In the genomic region with DNA sequence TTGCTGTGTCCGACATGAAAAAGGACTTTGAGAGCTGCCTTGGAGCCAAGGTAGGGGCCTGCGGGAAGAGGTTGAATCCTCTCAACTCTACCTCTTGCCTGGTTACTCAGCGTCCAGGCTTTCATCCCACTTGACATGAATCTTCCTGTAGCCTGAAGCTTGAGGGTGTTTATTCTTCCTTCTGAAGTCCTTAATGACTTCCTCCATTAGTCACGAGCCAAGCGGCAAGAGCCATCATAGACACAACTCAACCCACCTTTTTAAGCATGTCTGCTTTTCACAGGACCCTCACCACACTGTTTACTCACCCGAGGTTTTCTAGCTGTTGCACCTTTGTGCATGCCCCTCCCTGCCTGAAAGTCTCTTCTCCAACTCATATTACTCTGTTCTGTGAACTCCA, we compare ENCODE assay signal across 25 cellular contexts. TPM values are rescaled to one million over a fixed set of nuclear protein-coding genes. Genes with fewer than 3 reads are reported as not detected.
DNase-seq lines count a peak whose midpoint lies in the region; ATAC-seq, FAIRE-seq and TF ChIP-seq lines count a peak whose summit lies in the region.
"Had no signal": no experiment of that assay in that cellular context is flagged by ENCODE, and none has a peak within 500 bp of the region (broad histone marks: within the 10 kb centered on the region; RNA-seq: fewer than 3 reads in every experiment).

No MANE protein-coding gene starts in this region.

- no peak overlapping the region for H2BK15ac ChIP-seq in mesenchymal stem cell (ENCODE audit: low read depth, poor library complexity, severe bottlenecking)

- dilution Hi-C loops in endothelial cell of umbilical vein (cut with MboI; ENCODE audit: extremely low pct_ligation_motif_present, low sequenced_read_pairs) = no loop called here

- H3K18ac ChIP-seq in mesenchymal stem cell (ENCODE audit: low read depth in 1 of 2, low read length in 2 of 2) = peak overlapping the region in 1 of 2 experiments; percentile 9

- FAIRE-seq in endothelial cell of umbilical vein (lab: Jason Lieb, UNC) = peak; percentile 60
- FAIRE-seq: GM12878 had no signal

- H3K4me3 Mint-ChIP-seq in Calu3 (ENCODE audit: low read depth, unreplicated experiment) = no peak overlapping the region
- H3K4me3 Mint-ChIP-seq: activated naive CD8-positive, alpha-beta T cell; effector memory CD8-positive, alpha-beta T cell; natural killer cell; T-helper 2 cell treated with Interferon-gamma antibody and Interleukin-4, amounts not matched to agents 5 μg/mL and 100 μg/mL, for 36 hours had no signal

- H2BK5ac ChIP-seq in mesenchymal stem cell (ENCODE audit: low read depth, low read length, poor library complexity, severe bottlenecking) = peak overlapping the region; percentile 63

- H3K27ac Mint-ChIP-seq in Calu3 (ENCODE audit: unreplicated experiment) = peak overlapping the region; percentile 31
- H3K27ac Mint-ChIP-seq: activated naive CD8-positive, alpha-beta T cell; effector memory CD8-positive, alpha-beta T cell; natural killer cell; T-helper 2 cell treated with Interferon-gamma antibody and Interleukin-4, amounts not matched to agents 5 μg/mL and 100 μg/mL, for 36 hours had no signal

- no peak overlapping the region for H3K14ac ChIP-seq in mesenchymal stem cell (ENCODE audit: low read length in 2 of 2)

- DNase-seq in Calu3 (no peak), HT1080 (ENCODE audit: low read depth) (peak; percentile 38), endothelial cell of umbilical vein (ENCODE audit: low read depth, low spot score) (peak; percentile 25), mesenchymal stem cell (peak; percentile 81), NOMO-1 treated with dmso at 0.1 percent for 144 hours (lab: John Stamatoyannopoulos, UW; ENCODE audit: unreplicated experiment) (no peak), GM19240 (ENCODE audit: insufficient read length, low spot score) (no peak)
- no peak for DNase-seq in activated CD4-positive, alpha-beta T cell treated with anti-CD3 and anti-CD28 coated beads, Interleukin-2, amount 50 U/mL, for 48 hours
- DNase-seq: activated CD4-positive, alpha-beta T cell treated with anti-CD3 and anti-CD28 coated beads, Interleukin-2, amount 50 U/mL, for 1 hour; brain microvascular endothelial cell; DMS153; effector memory CD8-positive, alpha-beta T cell; esophagus squamous epithelium; GM23248; natural killer cell; NCI-H1417 treated with DMSO at 0.1 percent for 48 hours; NCI-H510A treated with DMSO at 0.1 percent for 48 hours; NK-92 treated with Interleukin-12 subunit alpha and Interleukin-12 subunit beta, amount 100 ng/mL, for 24 hours; sigmoid colon; WERI-Rb-1 had no signal

- no peak overlapping the region for H3K9ac ChIP-seq in endothelial cell of umbilical vein (replicated peaks; ENCODE audit: extremely low read depth, insufficient read depth, low read length)
- H3K9ac ChIP-seq in mesenchymal stem cell (ENCODE audit: low read length) = no peak overlapping the region
- H3K9ac ChIP-seq: GM23248 had no signal

- no peak for TF ChIP-seq POLR2A in endothelial cell of umbilical vein (IDR thresholded peaks at IDR 0.05; ENCODE audit: low read depth, low read length)

- WGBS in mesenchymal stem cell = 9% methylated on average over 6 of the region's 6 CpGs

- H3K27ac ChIP-seq in endothelial cell of umbilical vein (ENCODE audit: insufficient read depth, low read depth, low read length) (peak overlapping the region; percentile 70), mesenchymal stem cell (ENCODE audit: low read length, poor library complexity, severe bottlenecking) (peak overlapping the region; percentile 64)
- H3K27ac ChIP-seq: brain microvascular endothelial cell, esophagus squamous epithelium, GM23248, sigmoid colon, suprapubic skin, vagina, WERI-Rb-1 had no signal

- BruUV-seq in Calu3 (replicated peaks; lab: Mats Ljungman, UMichigan) (no TSS peak), endothelial cell of umbilical vein (replicated peaks; lab: Mats Ljungman, UMichigan) (no TSS peak)

- H2BK120ac ChIP-seq in mesenchymal stem cell (ENCODE audit: low read depth, low read length) = no peak overlapping the region

- no peak for ATAC-seq in GM19023 (IDR thresholded peaks at IDR 0.05; ENCODE audit: unreplicated experiment)
- ATAC-seq: effector memory CD8-positive, alpha-beta T cell; GM12878; natural killer cell had no signal

- TF ChIP-seq CTCF in Calu3 (IDR thresholded peaks at IDR 0.05; ENCODE audit: unreplicated experiment) (no peak), endothelial cell of umbilical vein (IDR thresholded peaks at IDR 0.05; ENCODE audit: extremely low read depth in 1 of 2, insufficient read depth in 1 of 2, low read depth in 1 of 2, low read length in 2 of 2) (no peak)

- no peaks in the 10 kb centered on the region for H3K9me1 ChIP-seq in endothelial cell of umbilical vein (replicated peaks; ENCODE audit: control insufficient read depth, extremely low read depth, insufficient read depth, low read length)

- no peak overlapping the region for H3K4me3 ChIP-seq in endothelial cell of umbilical vein (replicated peaks in 1 of 3; ENCODE audit: insufficient read depth in 1 of 3, low read depth in 1 of 3, low read length in 3 of 3)
- H3K4me3 ChIP-seq in mesenchymal stem cell (ENCODE audit: insufficient read depth in 1 of 2, low read depth in 1 of 2, low read length in 2 of 2) = no peak overlapping the region
- H3K4me3 ChIP-seq: esophagus squamous epithelium, GM12878, GM23248, sigmoid colon, suprapubic skin, vagina had no signal

- intact Hi-C loops in Calu3 (cut with micrococcal nuclease; ENCODE audit: unreplicated experiment) (loop anchor here (10.0 kb wide), 1 partner anchor 100 kb away; the partner anchor contains the start of gene RIGI), endothelial cell of umbilical vein (cut with micrococcal nuclease) (no loop called here)

- peaks cover 37% of the 10 kb centered on the region for H3K36me3 Mint-ChIP-seq in Calu3 (ENCODE audit: insufficient read depth, unreplicated experiment)

- POLR2A ChIA-PET in endothelial cell of umbilical vein (lab: Charles Lee) = no interaction called here

- H3K9me3 ChIP-seq in endothelial cell of umbilical vein (replicated peaks; ENCODE audit: control insufficient read depth, insufficient read depth, low read length) = no peaks in the 10 kb centered on the region
- H3K9me3 ChIP-seq in mesenchymal stem cell (ENCODE audit: control insufficient read depth, low read length) = no peaks in the 10 kb centered on the region
- H3K9me3 ChIP-seq: esophagus squamous epithelium, sigmoid colon, suprapubic skin, vagina had no signal

- no peak overlapping the region for H3K4ac ChIP-seq in mesenchymal stem cell (ENCODE audit: low read depth in 1 of 2, low read length in 2 of 2)

- H3K27me3 Mint-ChIP-seq in Calu3 (ENCODE audit: unreplicated experiment) = no peaks in the 10 kb centered on the region
- H3K27me3 Mint-ChIP-seq: activated naive CD8-positive, alpha-beta T cell; effector memory CD8-positive, alpha-beta T cell had no signal

- no peak overlapping the region for H2BK12ac ChIP-seq in mesenchymal stem cell (ENCODE audit: low read length in 2 of 2)

- H3K36me3 ChIP-seq in endothelial cell of umbilical vein (ENCODE audit: control insufficient read depth in 2 of 2, extremely low read depth in 1 of 2, insufficient read depth in 2 of 2, low read length in 2 of 2) (peaks cover 8 to 11% of the 10 kb centered on the region in 2 experiments), mesenchymal stem cell (ENCODE audit: control insufficient read depth in 1 of 2, insufficient read depth in 2 of 2, low read depth in 1 of 2, low read length in 2 of 2) (peaks cover 14 to 98% of the 10 kb centered on the region in 2 experiments)

- no peaks in the 10 kb centered on the region for H4K20me1 ChIP-seq in endothelial cell of umbilical vein (replicated peaks; ENCODE audit: control insufficient read depth, extremely low read depth, insufficient read depth, low read length)

- CTCF ChIA-PET in Calu3 (lab: Charles Lee) (no interaction called here), endothelial cell of umbilical vein (lab: Charles Lee) (interaction anchor here (1.0 to 3.9 kb wide), 3 partner anchors 28 to 46 kb away, joined by 3 to 16 read pairs (median 3); partner anchors contain the start of gene ACO1)

- peak overlapping the region; percentile 12 for H4K8ac ChIP-seq in mesenchymal stem cell (ENCODE audit: low read length)

- H3K79me1 ChIP-seq in mesenchymal stem cell (replicated peaks; ENCODE audit: low read length, poor library complexity, severe bottlenecking) = peaks cover 6% of the 10 kb centered on the region

- no peak overlapping the region for H2AFZ ChIP-seq in endothelial cell of umbilical vein (ENCODE audit: low read depth, low read length)
- no peak overlapping the region for H2AFZ ChIP-seq in mesenchymal stem cell (ENCODE audit: low read depth, low read length)
- H2AFZ ChIP-seq: GM23248 had no signal

- H2AK5ac ChIP-seq in mesenchymal stem cell (ENCODE audit: low read length, severe bottlenecking) = peak overlapping the region; percentile 60

- peaks cover 32% of the 10 kb centered on the region for H3K4me1 ChIP-seq in endothelial cell of umbilical vein (ENCODE audit: control insufficient read depth, extremely low read depth, insufficient read depth, low read length)
- peaks cover 18% of the 10 kb centered on the region for H3K4me1 ChIP-seq in mesenchymal stem cell (ENCODE audit: control insufficient read depth, insufficient read depth, low read depth, low read length)
- H3K4me1 ChIP-seq: esophagus squamous epithelium, sigmoid colon, suprapubic skin, vagina had no signal

- H3K4me1 Mint-ChIP-seq in Calu3 (ENCODE audit: low read depth, unreplicated experiment) = peaks cover 11% of the 10 kb centered on the region
- H3K4me1 Mint-ChIP-seq: natural killer cell had no signal

- H3K23ac ChIP-seq in mesenchymal stem cell (ENCODE audit: low read length in 2 of 2) = no peak overlapping the region

- peaks cover 2% of the 10 kb centered on the region for H3K9me3 Mint-ChIP-seq in Calu3 (ENCODE audit: low read depth, unreplicated experiment)
- H3K9me3 Mint-ChIP-seq: effector memory CD8-positive, alpha-beta T cell; natural killer cell; T-helper 2 cell treated with Interferon-gamma antibody and Interleukin-4, amounts not matched to agents 5 μg/mL and 100 μg/mL, for 36 hours had no signal

- H4K91ac ChIP-seq in mesenchymal stem cell (ENCODE audit: low read length) = no peak overlapping the region

- H3K4me2 ChIP-seq in endothelial cell of umbilical vein (ENCODE audit: insufficient read depth, low read length) (peak overlapping the region; percentile 30), mesenchymal stem cell (ENCODE audit: low read length, poor library complexity, severe bottlenecking) (no peak overlapping the region)

- no peaks in the 10 kb centered on the region for H3K79me2 ChIP-seq in endothelial cell of umbilical vein (ENCODE audit: control insufficient read depth, insufficient read depth, low read length)

- no peaks in the 10 kb centered on the region for H3K27me3 ChIP-seq in endothelial cell of umbilical vein (ENCODE audit: control insufficient read depth in 2 of 2, insufficient read depth in 2 of 2, low read length in 2 of 2)
- no peaks in the 10 kb centered on the region for H3K27me3 ChIP-seq in mesenchymal stem cell (ENCODE audit: control insufficient read depth in 1 of 2, insufficient read depth in 1 of 2, low read length in 2 of 2)
- H3K27me3 ChIP-seq: brain microvascular endothelial cell, esophagus squamous epithelium, sigmoid colon, suprapubic skin, vagina had no signal

RNA-seq across cellular contexts. Expression of gene ACO1, which starts 40.2 kb away (rescaled TPM):
- total RNA-seq in Calu3 (2022) (19.1 and 29.6 TPM in 2 replicates), endothelial cell of umbilical vein (54.1 and 56.9 TPM in 2 replicates)
- total RNA-seq in HT1080 (2014; rRNA removed; shearing (Covaris generic)) = 45.2 and 57.6 TPM in 2 replicates
- 45.8 and 57.1 TPM in 2 replicates for polyA plus RNA-seq in HT1080 (2015; cell fraction: cytosol; rRNA removed)
- polyA plus RNA-seq in HT1080 (2015; cell fraction: nucleus; rRNA removed) = 101 and 109 TPM in 2 replicates
- polyA plus RNA-seq in endothelial cell of umbilical vein = 45.7 and 51.6 TPM in 2 replicates
- polyA plus RNA-seq in endothelial cell of umbilical vein (2011; cell fraction: cytosol; rRNA removed) = 54.8 and 58.8 TPM in 2 replicates
- 49.0 and 57.5 TPM in 2 replicates for polyA plus RNA-seq in endothelial cell of umbilical vein (2011; cell fraction: nucleus; rRNA removed)
- polyA plus RNA-seq in endothelial cell of umbilical vein (2012) = 59.5 and 79.4 TPM in 2 replicates
- polyA minus RNA-seq in endothelial cell of umbilical vein = 86.8 and 92.0 TPM in 2 replicates
- 13.4 TPM for polyA minus RNA-seq in endothelial cell of umbilical vein (2011; cell fraction: cytosol; rRNA and poly(A)+ RNA removed)
- 31.6 and 44.5 TPM in 2 replicates for polyA minus RNA-seq in endothelial cell of umbilical vein (2011; cell fraction: nucleus; rRNA and poly(A)+ RNA removed)
- 49.5 TPM for polyA plus RNA-seq in mesenchymal stem cell (2013, experiment 1 of 2)
- 50.6 TPM for polyA plus RNA-seq in mesenchymal stem cell (2013, experiment 2 of 2)

Comparison
In these comparisons a context has a peak if more than half of its experiments do, and no peak if none do; other contexts are left out.
1. DNase-seq: peak in HT1080 (single experiment), endothelial cell of umbilical vein (single experiment) and mesenchymal stem cell (single experiment); none in Calu3 (single experiment), NOMO-1 treated with dmso at 0.1 percent for 144 hours (single experiment), activated CD4-positive, alpha-beta T cell treated with anti-CD3 and anti-CD28 coated beads, Interleukin-2, amount 50 U/mL, for 48 hours (0 of 2) and GM19240 (single experiment).